In the genomic region with DNA sequence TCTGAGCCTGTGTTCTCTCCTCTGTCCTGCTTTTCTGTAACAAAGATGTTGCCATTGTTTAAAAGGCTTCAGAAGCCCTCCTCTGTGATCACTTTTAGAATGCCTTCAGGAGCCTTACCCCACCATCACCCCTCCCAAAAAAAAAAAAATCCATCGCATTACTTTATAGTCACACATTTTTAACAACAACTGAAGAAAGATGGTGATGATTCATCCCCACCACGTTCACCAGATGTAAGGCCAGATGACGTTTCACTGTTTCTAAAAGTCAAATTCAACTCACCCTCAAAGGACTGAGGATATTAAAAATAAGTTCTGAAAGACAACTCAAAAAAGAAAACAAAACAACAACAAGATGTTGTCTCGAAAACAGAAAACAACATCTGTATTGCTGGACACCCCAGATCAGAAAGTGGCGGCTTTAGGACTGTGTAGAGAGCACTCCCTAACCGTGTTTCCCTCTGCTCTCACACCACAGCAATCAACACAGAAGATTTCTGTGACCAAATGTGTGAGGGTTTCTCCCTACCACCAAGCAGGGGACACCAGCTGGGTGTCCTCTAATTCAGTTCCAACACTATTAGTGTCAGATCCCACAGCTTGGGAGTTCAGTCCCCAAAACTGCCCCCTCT, we compare ENCODE assay signal across 8 cellular contexts.
DNase-seq lines count a peak whose midpoint lies in the region; ATAC-seq and TF ChIP-seq lines count a peak whose summit lies in the region.
"Had no signal": no experiment of that assay in that cellular context is flagged by ENCODE, and none has a peak within 500 bp of the region (broad histone marks: within the 10 kb centered on the region; RNA-seq: fewer than 3 reads in every experiment).

No MANE protein-coding gene starts in this region.

- DNase-seq in astrocyte of the spinal cord (ENCODE audit: low read depth, low spot score), result peak; percentile 80
- DNase-seq in skeletal muscle cell (ENCODE audit: low read depth), result peak; percentile 62
- DNase-seq in Ammon's horn (ENCODE audit: low spot score), result no peak
- no peak for DNase-seq in SHP77 treated with DMSO at 0.1 percent for 48 hours (lab: John Stamatoyannopoulos, UW)
- DNase-seq: naive thymus-derived CD8-positive, alpha-beta T cell had no signal

- H3K4me3 ChIP-seq in astrocyte of the spinal cord (ENCODE audit: low read depth, low read length) (no peak overlapping the region), skeletal muscle cell (ENCODE audit: low read depth, low read length) (no peak overlapping the region)

- in situ Hi-C loops in astrocyte of the spinal cord (cut with HindIII; ENCODE audit: low sequenced_read_pairs), result no loop called here

- no peak for TF ChIP-seq CTCF in astrocyte of the spinal cord (IDR thresholded peaks at IDR 0.05; ENCODE audit: low read depth, low read length)

- peak; percentile 86 for ATAC-seq in GM19023 (IDR thresholded peaks at IDR 0.05; ENCODE audit: unreplicated experiment)
- peak; percentile 76 for ATAC-seq in HG02852 (IDR thresholded peaks at IDR 0.05; ENCODE audit: unreplicated experiment)
- no peak for ATAC-seq in GM21360 (IDR thresholded peaks at IDR 0.05; ENCODE audit: unreplicated experiment)
- ATAC-seq: naive thymus-derived CD8-positive, alpha-beta T cell had no signal

Comparison
In these comparisons a context has a peak if more than half of its experiments do, and no peak if none do; other contexts are left out.
1. DNase-seq: peak in astrocyte of the spinal cord (single experiment) and skeletal muscle cell (single experiment); none in Ammon's horn (single experiment) and SHP77 treated with DMSO at 0.1 percent for 48 hours (single experiment).